Comparison of ENCODE assay signal across 16 cellular contexts in the genomic region with DNA sequence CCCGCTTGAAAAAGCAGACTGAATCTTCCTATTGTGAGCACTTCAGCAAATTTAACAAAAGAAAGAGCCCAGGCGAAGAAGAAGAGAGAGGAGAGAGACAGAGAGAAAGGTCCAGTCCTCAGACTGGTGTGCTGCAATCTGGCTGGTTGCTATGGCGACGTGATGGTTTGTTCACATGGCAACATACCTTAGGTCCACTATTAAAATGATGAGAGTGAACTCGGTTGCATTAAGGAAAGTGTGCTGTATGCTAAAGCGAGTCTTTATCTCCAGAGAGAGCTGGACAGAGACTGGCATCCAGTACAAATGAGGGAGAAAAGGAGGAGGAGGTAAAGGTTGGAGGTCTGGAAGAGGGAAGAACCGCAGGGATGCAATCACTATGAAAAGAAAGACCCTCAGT.
DNase-seq lines count a peak whose midpoint lies in the region; ATAC-seq, FAIRE-seq and TF ChIP-seq lines count a peak whose summit lies in the region.
"Had no signal": no experiment of that assay in that cellular context is flagged by ENCODE, and none has a peak within 500 bp of the region (broad histone marks: within the 10 kb centered on the region; RNA-seq: fewer than 3 reads in every experiment).

No MANE protein-coding gene starts in this region.

- H3K4me1 ChIP-seq in GM23338 (ENCODE audit: insufficient read depth): 0 out of 2 replicates have a peak, but pooled peaks cover 7% of the 10 kb centered on the region
- peaks cover 7% of the 10 kb centered on the region for H3K4me1 ChIP-seq in GM12878 (ENCODE audit: control insufficient read depth, insufficient read depth, low read length)

- BruUV-seq in GM12878 (replicated peaks; lab: Mats Ljungman, UMichigan): no TSS peak

- in situ Hi-C loops in GM12878 (cut with MboI): no loop called here

- TF ChIP-seq POLR2A in GM12878 (IDR thresholded peaks at IDR 0.05; ENCODE audit: low read depth, low read length): no peak

- H3K4me3 Mint-ChIP-seq in GM23338: no peak overlapping the region
- H3K4me3 Mint-ChIP-seq: B cell; CD4-positive, alpha-beta T cell had no signal

- no peaks in the 10 kb centered on the region for H3K36me3 Mint-ChIP-seq in GM23338 (ENCODE audit: low read depth)

- H3K27ac ChIP-seq in GM23338 (ENCODE audit: low read depth): no peak overlapping the region
- no peak overlapping the region for H3K27ac ChIP-seq in GM12878 (ENCODE audit: control insufficient read depth, insufficient read depth)
- peak overlapping the region; percentile 89 for H3K27ac ChIP-seq in neural cell (ENCODE audit: low read length)
- H3K27ac ChIP-seq: 22Rv1 had no signal

- peak; percentile 49 for DNase-seq in DMS 273 (lab: John Stamatoyannopoulos, UW; ENCODE audit: unreplicated experiment)
- no peak for DNase-seq in DMS 273 treated with DMSO at 0.1 percent for 48 hours (lab: John Stamatoyannopoulos, UW)
- peak; percentile 34 for DNase-seq in GM23338 (ENCODE audit: low spot score)
- DNase-seq in GM12878 (ENCODE audit: low read depth, low spot score): no peak
- DNase-seq in T-helper 9 cell: no peak
- DNase-seq: CD4-positive, alpha-beta T cell; H7; MM.1S; NCI-H1105; Right ventricle myocardium superior had no signal

- no peak for TF ChIP-seq CTCF in GM23338 (conservative IDR thresholded peaks at IDR 0.05; ENCODE audit: low read depth in 2 of 2)
- TF ChIP-seq CTCF in GM12878 (IDR thresholded peaks at IDR 0.05 in 2 of 3, conservative IDR thresholded peaks at IDR 0.05 in 1 of 3; ENCODE audit: control insufficient read depth in 2 of 3, extremely low read depth in 1 of 3, insufficient read depth in 1 of 3, low read depth in 3 of 3, low read length in 3 of 3): no peak
- TF ChIP-seq CTCF in neural cell (IDR thresholded peaks at IDR 0.05; ENCODE audit: poor library complexity, severe bottlenecking): no peak

- FAIRE-seq in GM12878 (lab: Jason Lieb, UNC): no peak
- FAIRE-seq: RCC 7860 had no signal

- no peaks in the 10 kb centered on the region for H3K27me3 Mint-ChIP-seq in GM23338 (ENCODE audit: insufficient read depth, low read depth, poor library complexity)
- H3K27me3 Mint-ChIP-seq: CD4-positive, alpha-beta T cell had no signal

- no peak for TF ChIP-seq RAD21 in GM12878 (IDR thresholded peaks at IDR 0.05; ENCODE audit: insufficient read depth, low read depth, low read length)
- TF ChIP-seq RAD21 in neural cell (conservative IDR thresholded peaks at IDR 0.05): no peak

- WGBS in GM12878 (ENCODE audit: insufficient coverage, insufficient replicate concordance, low lambda C conversion rate, missing lambda C conversion rate): 45% methylated on average over 7 of the region's 7 CpGs

- no peak for TF ChIP-seq EP300 in GM12878 (IDR thresholded peaks at IDR 0.05; ENCODE audit: borderline replicate concordance in 1 of 2, control insufficient read depth in 1 of 2, low read depth in 2 of 2, low read length in 2 of 2)
- TF ChIP-seq EP300 in neural cell (conservative IDR thresholded peaks at IDR 0.05; ENCODE audit: poor library complexity, severe bottlenecking): peak; percentile 65

- no peak overlapping the region for H2AFZ ChIP-seq in GM23338
- H2AFZ ChIP-seq in GM12878 (ENCODE audit: control insufficient read depth, low read depth, low read length): no peak overlapping the region
- no peak overlapping the region for H2AFZ ChIP-seq in neural cell (ENCODE audit: low read depth, low read length)

- no peaks in the 10 kb centered on the region; the same call in 2 of the 3 replicates for H3K9me3 Mint-ChIP-seq in GM23338
- H3K9me3 Mint-ChIP-seq: CD4-positive, alpha-beta T cell had no signal

- H3F3A ChIP-seq in GM23338 (replicated peaks; ENCODE audit: low read depth) (no peaks in the 10 kb centered on the region), neural cell (ENCODE audit: insufficient read depth, low read length, poor library complexity, severe bottlenecking) (no peaks in the 10 kb centered on the region)

- peaks cover 10% of the 10 kb centered on the region; the same call in 2 of the 3 replicates for H3K4me1 Mint-ChIP-seq in GM23338

- RAD21 ChIA-PET in GM12878 (lab: Charles Lee; ENCODE audit: unreplicated experiment): no interaction called here

- H3K4me2 ChIP-seq in GM23338: no peak overlapping the region
- H3K4me2 ChIP-seq in GM12878 (ENCODE audit: control insufficient read depth, insufficient read depth): no peak overlapping the region
- peak overlapping the region; percentile 36 for H3K4me2 ChIP-seq in neural cell (ENCODE audit: low read length)

- H3K79me2 ChIP-seq in GM23338 (replicated peaks; ENCODE audit: insufficient read depth) (no peaks in the 10 kb centered on the region), GM12878 (ENCODE audit: control insufficient read depth, insufficient read depth, low read length) (no peaks in the 10 kb centered on the region), neural cell (replicated peaks; ENCODE audit: insufficient read depth, low read length) (no peaks in the 10 kb centered on the region)

- H3K9me2 ChIP-seq in GM23338 (ENCODE audit: insufficient read depth): no peaks in the 10 kb centered on the region
- no peaks in the 10 kb centered on the region for H3K9me2 ChIP-seq in neural cell (ENCODE audit: insufficient read depth, low read length)

- ATAC-seq in GM23338 (no peak), GM12878 (no peak), GM18502 (IDR thresholded peaks at IDR 0.05; ENCODE audit: poor library complexity, unreplicated experiment) (no peak), HG03025 (IDR thresholded peaks at IDR 0.05; ENCODE audit: low FRiP score, unreplicated experiment) (no peak)

- no peak overlapping the region for H3K27ac Mint-ChIP-seq in GM23338
- H3K27ac Mint-ChIP-seq: B cell; CD4-positive, alpha-beta T cell had no signal

- H3K9ac ChIP-seq in GM12878 (ENCODE audit: control insufficient read depth, insufficient read depth, low read length) (no peak overlapping the region), neural cell (ENCODE audit: low read length) (peak overlapping the region; percentile 50)

- SMC1A ChIA-PET in GM12878 (lab: Charles Lee; ENCODE audit: uncharacterized antibody, unreplicated experiment): no interaction called here

- H4K20me1 ChIP-seq in GM23338 (replicated peaks; ENCODE audit: insufficient read depth): no peaks in the 10 kb centered on the region
- H4K20me1 ChIP-seq in GM12878 (ENCODE audit: control insufficient read depth, insufficient read depth): no peaks in the 10 kb centered on the region
- H4K20me1 ChIP-seq in neural cell (ENCODE audit: insufficient read depth): no peaks in the 10 kb centered on the region

- H3K27me3 ChIP-seq in GM23338 (ENCODE audit: insufficient read depth) (no peaks in the 10 kb centered on the region), GM12878 (replicated peaks in 1 of 2; ENCODE audit: control insufficient read depth in 2 of 2, insufficient read depth in 2 of 2, low read length in 1 of 2) (no peaks in the 10 kb centered on the region), neural cell (ENCODE audit: insufficient read depth, low read depth, low read length) (no peaks in the 10 kb centered on the region)

- H3K36me3 ChIP-seq in GM23338 (ENCODE audit: insufficient read depth) (no peaks in the 10 kb centered on the region), GM12878 (ENCODE audit: control insufficient read depth in 2 of 2, insufficient read depth in 2 of 2, low read length in 1 of 2) (no peaks in the 10 kb centered on the region), neural cell (ENCODE audit: insufficient read depth, low read length) (no peaks in the 10 kb centered on the region)

- H3K4me3 ChIP-seq in GM23338: no peak overlapping the region
- no peak overlapping the region for H3K4me3 ChIP-seq in GM12878
- H3K4me3 ChIP-seq in neural cell (ENCODE audit: low read length): peak overlapping the region; percentile 20

- intact Hi-C loops in GM12878 (cut with micrococcal nuclease; ENCODE audit: unreplicated experiment): no loop called here

- CTCF ChIA-PET in GM12878 (lab: Yijun Ruan, JAX): interaction anchor here (1.4 kb wide), 1 partner anchor 920 kb away, joined by 3 read pairs; no protein-coding TSS in a partner anchor

- POLR2A ChIA-PET in GM12878 (lab: Charles Lee): no interaction called here

- H3K9me3 ChIP-seq in GM12878 (replicated peaks; ENCODE audit: control insufficient read depth, insufficient read depth, low read length) (no peaks in the 10 kb centered on the region), neural cell (ENCODE audit: low read length) (no peaks in the 10 kb centered on the region)

TF ChIP-seq in GM23338, 12 proteins besides CTCF, POLR2A, EP300 and RAD21 (continues in another document):
- TF ChIP-seq CREB1 (CRISPR knock-in tag; IDR thresholded peaks at IDR 0.05; ENCODE audit: low read depth) (no peak), STAT1 (IDR thresholded peaks at IDR 0.05; ENCODE audit: unreplicated experiment) (no peak)

TF ChIP-seq in GM12878, 131 proteins besides CTCF, POLR2A, EP300 and RAD21 (continues in another document):
- TF ChIP-seq PKNOX1 (IDR thresholded peaks at IDR 0.05) (no peak), BMI1 (IDR thresholded peaks at IDR 0.05; ENCODE audit: borderline replicate concordance) (0 out of 2 replicates have a peak, but pooled peaks have one; percentile 42), RFX5 (IDR thresholded peaks at IDR 0.05; ENCODE audit: low read depth, low read length) (no peak), CREB1 (IDR thresholded peaks at IDR 0.05; ENCODE audit: low read depth) (no peak)

TF ChIP-seq in neural cell, 6 proteins besides CTCF, POLR2A, EP300 and RAD21 (continues in another document):
- TF ChIP-seq POLR2AphosphoS5 (IDR thresholded peaks at IDR 0.05) (peak; percentile 54), MXI1 (conservative IDR thresholded peaks at IDR 0.05; ENCODE audit: poor library complexity, severe bottlenecking) (peak; percentile 55), TAF1 (IDR thresholded peaks at IDR 0.05; ENCODE audit: low read depth) (no peak), EZH2 (IDR thresholded peaks at IDR 0.05; ENCODE audit: borderline replicate concordance, insufficient read depth, low read length, poor library complexity, severe bottlenecking) (no peak), SMC3 (conservative IDR thresholded peaks at IDR 0.05; ENCODE audit: poor library complexity) (peak; percentile 20)

Comparison
In these comparisons a context has a peak if more than half of its experiments do, and no peak if none do; other contexts are left out.
1. DNase-seq: peak in DMS 273 (single experiment) and GM23338 (single experiment); none in DMS 273 treated with DMSO at 0.1 percent for 48 hours (single experiment), GM12878 (single experiment) and T-helper 9 cell (single experiment).